In genomic region chr7:65979583-65980477, GRCh38 we compare ENCODE assay signal across 9 cellular contexts. TPM values are rescaled to one million over a fixed set of nuclear protein-coding genes. Genes with fewer than 3 reads are reported as not detected.
DNase-seq lines count a peak whose midpoint lies in the region; ATAC-seq and TF ChIP-seq lines count a peak whose summit lies in the region.
"Had no signal": no experiment of that assay in that cellular context is flagged by ENCODE, and none has a peak within 500 bp of the region (broad histone marks: within the 10 kb centered on the region; RNA-seq: fewer than 3 reads in every experiment).

No MANE protein-coding gene starts in this region.

- POLR2A ChIA-PET in OCI-LY7 (lab: Charles Lee) = no interaction called here

- intact Hi-C loops in OCI-LY7 (cut with micrococcal nuclease; ENCODE audit: unreplicated experiment) (loop anchor here (2.0 to 5.0 kb wide), 2 partner anchors 97 to 105 kb away; partner anchors contain the start of gene ASL), sciatic nerve (cut with DNase I) (no loop called here)

- no peak for ATAC-seq in sciatic nerve

- no peaks in the 10 kb centered on the region for H3K9me3 ChIP-seq in OCI-LY7 (ENCODE audit: low read length)
- H3K9me3 ChIP-seq in endodermal cell (ENCODE audit: control insufficient read depth, low read length) = no peaks in the 10 kb centered on the region

- H3K4me1 ChIP-seq in OCI-LY7 (ENCODE audit: insufficient read depth, low read length, poor library complexity, severe bottlenecking) (peaks cover 14% of the 10 kb centered on the region), endodermal cell (ENCODE audit: control insufficient read depth, insufficient read depth, low read length) (no peaks in the 10 kb centered on the region)

- no peak overlapping the region for H3K9ac ChIP-seq in endodermal cell (ENCODE audit: extremely low read depth, low read length, poor library complexity, severe bottlenecking)

- H3K4me3 ChIP-seq in OCI-LY7 (ENCODE audit: low read depth, low read length, poor library complexity, severe bottlenecking) (peak overlapping the region; percentile 90), endodermal cell (ENCODE audit: low read length) (peak overlapping the region; percentile 81)

- H2AFZ ChIP-seq in OCI-LY7 (ENCODE audit: low read length) = no peak overlapping the region

- H3K27ac ChIP-seq in OCI-LY7 (ENCODE audit: low read depth, low read length, poor library complexity, severe bottlenecking) (no peak overlapping the region), endodermal cell (ENCODE audit: low read depth, low read length) (no peak overlapping the region), substantia nigra (ENCODE audit: low read depth, low read length, poor library complexity, severe bottlenecking) (no peak overlapping the region)

- 93 to 96% methylated on average over 10 to 29 of the region's 29 CpGs for WGBS in endodermal cell (ENCODE audit: insufficient coverage in 1 of 2, insufficient read length in 1 of 2), 2 experiments

- H3K9me2 ChIP-seq in OCI-LY7 (ENCODE audit: insufficient read depth, low read length) = no peaks in the 10 kb centered on the region

- peak overlapping the region; percentile 65 for H3K4me3 Mint-ChIP-seq in endodermal cell
- H3K4me3 Mint-ChIP-seq in progenitor cell of endocrine pancreas (ENCODE audit: low read depth) = no peak overlapping the region

- no TSS peak for BruUV-seq in OCI-LY7 (replicated peaks; lab: Mats Ljungman, UMichigan)

- H3K36me3 ChIP-seq in OCI-LY7 (ENCODE audit: insufficient read depth, low read length) (peaks cover 47% of the 10 kb centered on the region), endodermal cell (ENCODE audit: control insufficient read depth, insufficient read depth, low read length) (peaks cover 13% of the 10 kb centered on the region)

- H3K79me2 ChIP-seq in OCI-LY7 (ENCODE audit: insufficient read depth, low read depth, low read length) = peaks cover 19% of the 10 kb centered on the region

- DNase-seq in GM13976 (ENCODE audit: low spot score) = peak; percentile 10
- no peak for DNase-seq in OCI-LY7 (ENCODE audit: low spot score)
- no peak for DNase-seq in endodermal cell
- DNase-seq in sciatic nerve (ENCODE audit: low spot score) = peak; percentile 54
- DNase-seq in hypothalamus (lab: John Stamatoyannopoulos, UW) = no peak
- no peak for DNase-seq in progenitor cell of endocrine pancreas (ENCODE audit: low spot score, unreplicated experiment)
- DNase-seq in substantia nigra (lab: John Stamatoyannopoulos, UW) = no peak
- DNase-seq: IMR-90, NCI-H226 had no signal

- in situ Hi-C loops in GM13976 (cut with MboI; ENCODE audit: low sequenced_read_pairs, unreplicated experiment) = no loop called here

- peaks cover 3% of the 10 kb centered on the region for H3K4me1 Mint-ChIP-seq in endodermal cell
- H3K4me1 Mint-ChIP-seq in progenitor cell of endocrine pancreas (ENCODE audit: low read depth) = no peaks in the 10 kb centered on the region

- H3K27me3 ChIP-seq in endodermal cell (ENCODE audit: control insufficient read depth, insufficient read depth, low read length, poor library complexity, severe bottlenecking) = no peaks in the 10 kb centered on the region

- H3K27ac Mint-ChIP-seq in endodermal cell (no peak overlapping the region), progenitor cell of endocrine pancreas (no peak overlapping the region)

- 0 out of 2 replicates have a peak, but pooled peaks cover 3% of the 10 kb centered on the region for H4K20me1 ChIP-seq in OCI-LY7 (ENCODE audit: insufficient read depth, low read length)

- TF ChIP-seq CTCF in GM13976 (IDR thresholded peaks at IDR 0.05; ENCODE audit: borderline replicate concordance, control extremely low read depth, extremely low read depth, insufficient read depth, missing control alignments) (no peak), OCI-LY7 (conservative IDR thresholded peaks at IDR 0.05; ENCODE audit: low read length) (no peak), endodermal cell (conservative IDR thresholded peaks at IDR 0.05) (no peak), progenitor cell of endocrine pancreas (IDR thresholded peaks at IDR 0.05; ENCODE audit: unreplicated experiment) (no peak)

- H3K9me3 Mint-ChIP-seq in endodermal cell (no peaks in the 10 kb centered on the region), progenitor cell of endocrine pancreas (ENCODE audit: low read depth) (no peaks in the 10 kb centered on the region)

- H3K27me3 Mint-ChIP-seq in endodermal cell (ENCODE audit: insufficient read depth) (no peaks in the 10 kb centered on the region), progenitor cell of endocrine pancreas (no peaks in the 10 kb centered on the region)

- peaks cover 27% of the 10 kb centered on the region for H3K36me3 Mint-ChIP-seq in endodermal cell (ENCODE audit: low read depth)
- H3K36me3 Mint-ChIP-seq in progenitor cell of endocrine pancreas (ENCODE audit: insufficient read depth) = no peaks in the 10 kb centered on the region

- peak overlapping the region; percentile 86 for H3K4me2 ChIP-seq in OCI-LY7 (ENCODE audit: low read length)

- CTCF ChIA-PET in OCI-LY7 (lab: Charles Lee; ENCODE audit: unreplicated experiment) = no interaction called here

RNA-seq across cellular contexts. Expression of gene GUSB, which starts 2.2 kb away (rescaled TPM):
- total RNA-seq in OCI-LY7 (2014; rRNA removed; shearing (Covaris generic)) = 44.7 and 49.5 TPM in 2 replicates
- total RNA-seq in OCI-LY7 (2022) (50.9 and 61.6 TPM in 2 replicates), endodermal cell (10 to 100 TPM; 54.5 to 60.6 TPM), sciatic nerve (46.6 TPM), progenitor cell of endocrine pancreas (53.9 and 60.8 TPM in 2 replicates)
- polyA plus RNA-seq in endodermal cell (2013, experiment 1 of 2) = 60.6 TPM
- 45.7 TPM for polyA plus RNA-seq in endodermal cell (2013, experiment 2 of 2)

Comparison
In these comparisons a context has a peak if more than half of its experiments do, and no peak if none do; other contexts are left out.
1. DNase-seq: peak in GM13976 (single experiment) and sciatic nerve (single experiment); none in OCI-LY7 (single experiment), endodermal cell (single experiment), hypothalamus (0 of 51), progenitor cell of endocrine pancreas (single experiment) and substantia nigra (0 of 49).